Comparison of ENCODE assay signal across 21 cellular contexts in genomic region chr2:158134655-158135054, GRCh38. TPM values are rescaled to one million over a fixed set of nuclear protein-coding genes. Genes with fewer than 3 reads are reported as not detected.
DNase-seq lines count a peak whose midpoint lies in the region; ATAC-seq, FAIRE-seq and TF ChIP-seq lines count a peak whose summit lies in the region.
"Had no signal": no experiment of that assay in that cellular context is flagged by ENCODE, and none has a peak within 500 bp of the region (broad histone marks: within the 10 kb centered on the region; RNA-seq: fewer than 3 reads in every experiment).

No MANE protein-coding gene starts in this region.

- H3K9me3 ChIP-seq in hepatocyte (ENCODE audit: low read depth) (no peaks in the 10 kb centered on the region), right lobe of liver (no peaks in the 10 kb centered on the region), small intestine (ENCODE audit: control insufficient read depth, low read depth) (no peaks in the 10 kb centered on the region)
- H3K9me3 ChIP-seq: BLaER1 treated with 17β-estradiol and CSF1 and Interleukin-3, amounts not matched to agents 10 nM and 100 nM had no signal

- H3K36me3 ChIP-seq in hepatocyte (replicated peaks; ENCODE audit: insufficient read depth, low read depth) (no peaks in the 10 kb centered on the region), right lobe of liver (no peaks in the 10 kb centered on the region), small intestine (ENCODE audit: control insufficient read depth in 2 of 2, insufficient read depth in 2 of 2, low read length in 2 of 2) (no peaks in the 10 kb centered on the region)
- H3K36me3 ChIP-seq: BLaER1 treated with 17β-estradiol and CSF1 and Interleukin-3, amounts not matched to agents 10 nM and 100 nM had no signal

- H3K27me3 Mint-ChIP-seq in activated naive CD4-positive, alpha-beta T cell treated with anti-CD3 and anti-CD28 coated beads, Interleukin-2, amount 10 ng/mL, durations not matched to agents 7 days and 5 days = peaks cover 8% of the 10 kb centered on the region

- H3K27ac ChIP-seq in hepatocyte = no peak overlapping the region
- H3K27ac ChIP-seq in right lobe of liver = no peak overlapping the region
- no peak overlapping the region for H3K27ac ChIP-seq in small intestine (ENCODE audit: low read depth in 1 of 2, low read length in 1 of 2)
- H3K27ac ChIP-seq in coronary artery = no peak overlapping the region
- H3K27ac ChIP-seq: BLaER1 treated with 17β-estradiol and CSF1 and Interleukin-3, amounts not matched to agents 10 nM and 100 nM had no signal

- H3K79me2 ChIP-seq in hepatocyte = no peaks in the 10 kb centered on the region

- WGBS in hepatocyte (ENCODE audit: low lambda C conversion rate, missing lambda C conversion rate) = 75% methylated on average over 6 of the region's 6 CpGs
- WGBS in right lobe of liver (ENCODE audit: insufficient coverage, low coverage, low lambda C conversion rate, missing lambda C conversion rate) = 46% methylated on average over 6 of the region's 6 CpGs
- WGBS in small intestine, 3 donors = 18 to 56% (median 31%) methylated on average over 6 of the region's 6 CpGs

- H3K27ac Mint-ChIP-seq in activated naive CD4-positive, alpha-beta T cell treated with anti-CD3 and anti-CD28 coated beads, Interleukin-2, amount 10 ng/mL, durations not matched to agents 7 days and 5 days = no peak overlapping the region
- H3K27ac Mint-ChIP-seq: CD4-positive, alpha-beta T cell; HFFc6 had no signal

- no peaks in the 10 kb centered on the region for H4K20me1 ChIP-seq in hepatocyte (ENCODE audit: insufficient read depth, poor library complexity, severe bottlenecking)
- H4K20me1 ChIP-seq: BLaER1 treated with 17β-estradiol and CSF1 and Interleukin-3, amounts not matched to agents 10 nM and 100 nM had no signal

- no peak for FAIRE-seq in small intestine (lab: Jason Lieb, UNC)
- FAIRE-seq: G401.6, GM12891, GM19239 had no signal

- DNase-seq in LoVo (ENCODE audit: low spot score) (peak; percentile 39), hepatocyte (ENCODE audit: low spot score) (peak; percentile 68), right lobe of liver (peak; percentile 34 to 70 (median 67)), small intestine (peak; percentile 93), T-helper 1 cell (no peak), coronary artery (ENCODE audit: low spot score) (no peak)
- DNase-seq in activated naive CD4-positive, alpha-beta T cell treated with anti-CD3 and anti-CD28 coated beads, Interleukin-2, amount 10 ng/mL, durations not matched to agents 7 days and 5 days = no peak
- DNase-seq in activated naive CD4-positive, alpha-beta T cell treated with anti-CD3 and anti-CD28 coated beads, Interleukin-2, amount 50 U/mL, for 16 hours = no peak
- DNase-seq: ACHN; CD4-positive, alpha-beta T cell; DMS79; EL; HCEC 1CT; HFFc6; IMR-90 had no signal

- no peak overlapping the region for H2AFZ ChIP-seq in hepatocyte

- TF ChIP-seq POLR2A in right lobe of liver (IDR thresholded peaks at IDR 0.05) = no peak

- intact Hi-C loops in right lobe of liver (cut with DNase I) = no loop called here

- H3K4me3 ChIP-seq in hepatocyte = no peak overlapping the region
- no peak overlapping the region for H3K4me3 ChIP-seq in right lobe of liver
- H3K4me3 ChIP-seq in small intestine (ENCODE audit: low read depth in 1 of 2, low read length in 2 of 2) = no peak overlapping the region
- no peak overlapping the region for H3K4me3 ChIP-seq in coronary artery
- H3K4me3 ChIP-seq: BLaER1 treated with 17β-estradiol and CSF1 and Interleukin-3, amounts not matched to agents 10 nM and 100 nM had no signal

- peak in 3 of 4 donors; percentile 9 to 20 (median 18) for ATAC-seq in right lobe of liver

- no peak overlapping the region for H3K4me2 ChIP-seq in hepatocyte
- H3K4me2 ChIP-seq: BLaER1 treated with 17β-estradiol and CSF1 and Interleukin-3, amounts not matched to agents 10 nM and 100 nM had no signal

- H3K4me1 ChIP-seq in hepatocyte (ENCODE audit: insufficient read depth) (peaks cover 31% of the 10 kb centered on the region), right lobe of liver (peaks cover 0 to 46% (median 14%) of the 10 kb centered on the region in 4 donors), small intestine (ENCODE audit: control insufficient read depth in 2 of 2, insufficient read depth in 1 of 2, low read depth in 1 of 2, low read length in 1 of 2) (peaks cover 2% of the 10 kb centered on the region in 2 donors)

- TF ChIP-seq CTCF in hepatocyte (IDR thresholded peaks at IDR 0.05; ENCODE audit: poor library complexity) (no peak), right lobe of liver (IDR thresholded peaks at IDR 0.05) (peak in 1 of 4 donors; percentile 5), coronary artery (IDR thresholded peaks at IDR 0.05) (no peak)

- CTCF ChIA-PET in activated naive CD4-positive, alpha-beta T cell treated with anti-CD3 and anti-CD28 coated beads, Interleukin-2, amount 10 ng/mL, durations not matched to agents 7 days and 5 days (lab: Charles Lee) = no interaction called here

- H3K4me1 Mint-ChIP-seq in activated naive CD4-positive, alpha-beta T cell treated with anti-CD3 and anti-CD28 coated beads, Interleukin-2, amount 10 ng/mL, durations not matched to agents 7 days and 5 days = no peaks in the 10 kb centered on the region

- H3K27me3 ChIP-seq in hepatocyte (no peaks in the 10 kb centered on the region), right lobe of liver (no peaks in the 10 kb centered on the region), small intestine (ENCODE audit: control insufficient read depth in 2 of 2, insufficient read depth in 2 of 2, low read length in 2 of 2) (no peaks in the 10 kb centered on the region)
- H3K27me3 ChIP-seq: BLaER1 treated with 17β-estradiol and CSF1 and Interleukin-3, amounts not matched to agents 10 nM and 100 nM had no signal

- H3K4me3 Mint-ChIP-seq in activated naive CD4-positive, alpha-beta T cell treated with anti-CD3 and anti-CD28 coated beads, Interleukin-2, amount 10 ng/mL, durations not matched to agents 7 days and 5 days = no peak overlapping the region
- H3K4me3 Mint-ChIP-seq: CD4-positive, alpha-beta T cell; HFFc6 had no signal

- H3K9me2 ChIP-seq in hepatocyte (replicated peaks; ENCODE audit: insufficient read depth) = no peaks in the 10 kb centered on the region

- no peaks in the 10 kb centered on the region for H3K9me3 Mint-ChIP-seq in activated naive CD4-positive, alpha-beta T cell treated with anti-CD3 and anti-CD28 coated beads, Interleukin-2, amount 10 ng/mL, durations not matched to agents 7 days and 5 days
- H3K9me3 Mint-ChIP-seq: CD4-positive, alpha-beta T cell; HFFc6 had no signal

- no peaks in the 10 kb centered on the region for H3K36me3 Mint-ChIP-seq in activated naive CD4-positive, alpha-beta T cell treated with anti-CD3 and anti-CD28 coated beads, Interleukin-2, amount 10 ng/mL, durations not matched to agents 7 days and 5 days

RNA-seq across cellular contexts. Expression of gene UPP2, which starts 33.0 kb away (rescaled TPM):
- total RNA-seq in hepatocyte (0.52 and 0.70 TPM in 2 replicates), right lobe of liver (10 to 100 TPM in 2 of 6 experiments, 1 to 10 TPM in 2, under 1 TPM in 2; 0.53 to 36.4 (median 1.7) TPM)
- polyA plus RNA-seq in hepatocyte (not detected in 2 replicates), small intestine (not detected)
- total RNA-seq: A172; CD4-positive, alpha-beta T cell; H4; HFFc6; IMR-90 had no signal
- polyA plus RNA-seq: IMR-90 had no signal

Comparison
In these comparisons a context has a peak if more than half of its experiments do, and no peak if none do; other contexts are left out.
1. DNase-seq: peak in LoVo (single experiment), hepatocyte (single experiment), right lobe of liver (3 of 3) and small intestine (single experiment); none in activated naive CD4-positive, alpha-beta T cell treated with anti-CD3 and anti-CD28 coated beads, Interleukin-2, amount 10 ng/mL, durations not matched to agents 7 days and 5 days (single experiment), T-helper 1 cell (0 of 5), activated naive CD4-positive, alpha-beta T cell treated with anti-CD3 and anti-CD28 coated beads, Interleukin-2, amount 50 U/mL, for 16 hours (single experiment) and coronary artery (single experiment).